Comparison of ENCODE assay signal across 8 cellular contexts in genomic region chr10:101161494-101162299, GRCh38. TPM values are rescaled to one million over a fixed set of nuclear protein-coding genes. Genes with fewer than 3 reads are reported as not detected.
DNase-seq lines count a peak whose midpoint lies in the region; ATAC-seq lines count a peak whose summit lies in the region.

No MANE protein-coding gene starts in this region.

- DNase-seq in HAP-1 (ENCODE audit: low spot score in 2 of 2): peak; percentile 81 to 83
- peak; percentile 40 for DNase-seq in NCI-H748 treated with DMSO at 0.1 percent for 48 hours (lab: John Stamatoyannopoulos, UW)
- peak; percentile 82 for DNase-seq in activated CD4-positive, alpha-beta memory T cell treated with anti-CD3 and anti-CD28 coated beads for 36 hours
- DNase-seq in effector memory CD4-positive, alpha-beta T cell: peak; percentile 38 to 59 (median 39)
- DNase-seq in medulla oblongata (ENCODE audit: extremely low spot score): peak; percentile 86
- DNase-seq in stimulated activated CD8-positive, alpha-beta memory T cell treated with anti-CD3 and anti-CD28 coated beads, Interleukin-12 subunit alpha, Interleukin-12 subunit beta, amount 100 ng/mL, for 24 hours (ENCODE audit: extremely low read depth): peak; percentile 39

- no peak overlapping the region for H3K4me3 ChIP-seq in BLaER1 treated with 17β-estradiol and CSF1 and Interleukin-3, amounts not matched to agents 10 nM and 100 nM
- H3K4me3 ChIP-seq in HAP-1: peak overlapping the region; percentile 12; the same call in 1 of the 2 replicates
- H3K4me3 ChIP-seq in effector memory CD4-positive, alpha-beta T cell (ENCODE audit: insufficient read depth, low read depth, low read length, poor library complexity, severe bottlenecking): no peak overlapping the region

- no peaks in the 10 kb centered on the region for H3K9me3 Mint-ChIP-seq in activated CD4-positive, alpha-beta memory T cell treated with anti-CD3 and anti-CD28 coated beads for 36 hours

- POLR2A ChIA-PET in activated CD4-positive, alpha-beta memory T cell treated with anti-CD3 and anti-CD28 coated beads for 36 hours (lab: Charles Lee): no interaction called here

- H3K36me3 Mint-ChIP-seq in activated CD4-positive, alpha-beta memory T cell treated with anti-CD3 and anti-CD28 coated beads for 36 hours: no peaks in the 10 kb centered on the region

- 0 out of 22 replicates have a peak, but pooled peaks cover 0 to 2% (median 0%) of the 10 kb centered on the region in 11 experiments for H3K9me3 ChIP-seq in BLaER1 treated with 17β-estradiol and CSF1 and Interleukin-3, amounts not matched to agents 10 nM and 100 nM (replicated peaks in 1 of 11)
- H3K9me3 ChIP-seq in HAP-1: no peaks in the 10 kb centered on the region
- H3K9me3 ChIP-seq in effector memory CD4-positive, alpha-beta T cell (ENCODE audit: control insufficient read depth, low read length): no peaks in the 10 kb centered on the region

- no peaks in the 10 kb centered on the region for H3K36me3 ChIP-seq in BLaER1 treated with 17β-estradiol and CSF1 and Interleukin-3, amounts not matched to agents 10 nM and 100 nM
- H3K36me3 ChIP-seq in HAP-1 (replicated peaks): no peaks in the 10 kb centered on the region
- H3K36me3 ChIP-seq in effector memory CD4-positive, alpha-beta T cell (ENCODE audit: control insufficient read depth, insufficient read depth, low read length): no peaks in the 10 kb centered on the region

- H3K4me2 ChIP-seq in BLaER1 treated with 17β-estradiol and CSF1 and Interleukin-3, amounts not matched to agents 10 nM and 100 nM: peak overlapping the region in 7 of 11 experiments; percentile 9 to 45 (median 20); a peak in 10 of 22 replicates

- CTCF ChIA-PET in activated CD4-positive, alpha-beta memory T cell treated with anti-CD3 and anti-CD28 coated beads for 36 hours (lab: Charles Lee): interaction anchor here (0.5 to 2.1 kb wide), 35 partner anchors 10 to 679 kb away, joined by 3 to 26 read pairs (median 4); partner anchors contain the start of genes DPCD, PDZD7, POLL and SFXN3

- no peaks in the 10 kb centered on the region; a peak in 4 of 22 replicates for H4K20me1 ChIP-seq in BLaER1 treated with 17β-estradiol and CSF1 and Interleukin-3, amounts not matched to agents 10 nM and 100 nM

- in situ Hi-C loops in HAP-1 (cut with MboI; ENCODE audit: low sequenced_read_pairs): loop anchor here (5.0 kb wide), 1 partner anchor 51 kb away; no protein-coding TSS in a partner anchor

- no peak overlapping the region for H3K9ac ChIP-seq in BLaER1 treated with 17β-estradiol and CSF1 and Interleukin-3, amounts not matched to agents 10 nM and 100 nM

- no peak for ATAC-seq in HG02588 (IDR thresholded peaks at IDR 0.05; ENCODE audit: unreplicated experiment)

- peaks cover 8% of the 10 kb centered on the region for H3K4me1 Mint-ChIP-seq in activated CD4-positive, alpha-beta memory T cell treated with anti-CD3 and anti-CD28 coated beads for 36 hours (ENCODE audit: low read depth)

- H3K27ac Mint-ChIP-seq in activated CD4-positive, alpha-beta memory T cell treated with anti-CD3 and anti-CD28 coated beads for 36 hours: no peak overlapping the region

- H3K27me3 Mint-ChIP-seq in activated CD4-positive, alpha-beta memory T cell treated with anti-CD3 and anti-CD28 coated beads for 36 hours: peaks cover 53% of the 10 kb centered on the region

- H3K27ac ChIP-seq in BLaER1 treated with 17β-estradiol and CSF1 and Interleukin-3, amounts not matched to agents 10 nM and 100 nM: no peak overlapping the region
- H3K27ac ChIP-seq in effector memory CD4-positive, alpha-beta T cell (ENCODE audit: insufficient read depth, low read length, poor library complexity, severe bottlenecking): no peak overlapping the region

- intact Hi-C loops in activated CD4-positive, alpha-beta memory T cell treated with anti-CD3 and anti-CD28 coated beads for 36 hours (cut with micrococcal nuclease): loop anchor here (5.0 kb wide), 2 partner anchors 51 to 411 kb away; no protein-coding TSS in a partner anchor

- peaks cover 0 to 11% (median 0%) of the 10 kb centered on the region in 10 experiments; a peak in 5 of 20 replicates for H3K4me1 ChIP-seq in BLaER1 treated with 17β-estradiol and CSF1 and Interleukin-3, amounts not matched to agents 10 nM and 100 nM
- H3K4me1 ChIP-seq in HAP-1: peaks cover 6% of the 10 kb centered on the region
- H3K4me1 ChIP-seq in effector memory CD4-positive, alpha-beta T cell (ENCODE audit: control insufficient read depth, insufficient read depth, low read length, poor library complexity, severe bottlenecking): no peaks in the 10 kb centered on the region

- H3K4me3 Mint-ChIP-seq in activated CD4-positive, alpha-beta memory T cell treated with anti-CD3 and anti-CD28 coated beads for 36 hours: no peak overlapping the region

- H3K27me3 ChIP-seq in BLaER1 treated with 17β-estradiol and CSF1 and Interleukin-3, amounts not matched to agents 10 nM and 100 nM: peaks cover 6 to 30% (median 16%) of the 10 kb centered on the region in 11 experiments; a peak in 20 of 22 replicates
- H3K27me3 ChIP-seq in HAP-1 (ENCODE audit: low read depth): no peaks in the 10 kb centered on the region
- peaks cover 13% of the 10 kb centered on the region for H3K27me3 ChIP-seq in effector memory CD4-positive, alpha-beta T cell (replicated peaks; ENCODE audit: control insufficient read depth, insufficient read depth, low read length, poor library complexity, severe bottlenecking)

RNA-seq across cellular contexts. Expression of gene TLX1, which starts 30.6 kb away (rescaled TPM):
- not detected for total RNA-seq in activated CD4-positive, alpha-beta memory T cell treated with anti-CD3 and anti-CD28 coated beads for 36 hours
